18 cellular contexts compared by ENCODE assay signal in genomic region chr10:120732643-120733313, GRCh38.
DNase-seq lines count a peak whose midpoint lies in the region; ATAC-seq, FAIRE-seq and TF ChIP-seq lines count a peak whose summit lies in the region.
"Had no signal": no experiment of that assay in that cellular context is flagged by ENCODE, and none has a peak within 500 bp of the region (broad histone marks: within the 10 kb centered on the region; RNA-seq: fewer than 3 reads in every experiment).

No MANE protein-coding gene starts in this region.

- H3K4me1 Mint-ChIP-seq in activated CD4-positive, alpha-beta T cell treated with anti-CD3 and anti-CD28 coated beads for 36 hours: no peaks in the 10 kb centered on the region

- no peaks in the 10 kb centered on the region for H3K9me2 ChIP-seq in PC-3 (replicated peaks; ENCODE audit: low read length)

- H3K9me3 Mint-ChIP-seq in activated CD4-positive, alpha-beta T cell treated with anti-CD3 and anti-CD28 coated beads for 36 hours (ENCODE audit: low read depth): no peaks in the 10 kb centered on the region
- H3K9me3 Mint-ChIP-seq: natural killer cell had no signal

- POLR2A ChIA-PET in activated CD4-positive, alpha-beta T cell treated with anti-CD3 and anti-CD28 coated beads for 36 hours (lab: Charles Lee): no interaction called here
- POLR2A ChIA-PET in PC-3 (lab: Charles Lee; ENCODE audit: unreplicated experiment): no interaction called here

- dilution Hi-C loops in keratinocyte (cut with MboI; ENCODE audit: extremely low pct_ligation_motif_present, low sequenced_read_pairs): no loop called here

- CTCF ChIA-PET in activated CD4-positive, alpha-beta T cell treated with anti-CD3 and anti-CD28 coated beads for 36 hours (lab: Charles Lee): no interaction called here
- CTCF ChIA-PET in PC-3 (lab: Charles Lee): no interaction called here

- TF ChIP-seq CTCF in PC-3 (conservative IDR thresholded peaks at IDR 0.05; ENCODE audit: low read depth, low read length) (no peak), keratinocyte (optimal IDR thresholded peaks at IDR 0.05 in 1 of 3, IDR thresholded peaks at IDR 0.05 in 1 of 3, conservative IDR thresholded peaks at IDR 0.05 in 1 of 3; ENCODE audit: extremely low read depth in 1 of 3, insufficient read depth in 2 of 3, low read length in 3 of 3) (no peak)

- no peak overlapping the region for H3K4me3 Mint-ChIP-seq in activated CD4-positive, alpha-beta T cell treated with anti-CD3 and anti-CD28 coated beads for 36 hours
- H3K4me3 Mint-ChIP-seq: natural killer cell had no signal

- FAIRE-seq in keratinocyte (lab: Jason Lieb, UNC): peak; percentile 83
- FAIRE-seq: K562 had no signal

- H3K4me3 ChIP-seq in PC-3 (ENCODE audit: low read length): peak overlapping the region; percentile 74
- H3K4me3 ChIP-seq in keratinocyte (ENCODE audit: control insufficient read depth in 2 of 3, extremely low read depth in 1 of 3, insufficient read depth in 2 of 3, low read depth in 1 of 3, low read length in 3 of 3): peak overlapping the region; percentile 31 to 58 (median 40)
- H3K4me3 ChIP-seq: K562, SJCRH30, thoracic aorta had no signal

- H3K27ac ChIP-seq in PC-3 (ENCODE audit: low read length): peak overlapping the region; percentile 99
- H3K27ac ChIP-seq in keratinocyte (ENCODE audit: control insufficient read depth, insufficient read depth, low read length): peak overlapping the region; percentile 82
- H3K27ac ChIP-seq: SJCRH30, thoracic aorta had no signal

- intact Hi-C loops in activated CD4-positive, alpha-beta T cell treated with anti-CD3 and anti-CD28 coated beads for 36 hours (cut with DNase I, micrococcal nuclease): no loop called here
- intact Hi-C loops in PC-3 (cut with micrococcal nuclease): loop anchor here (1.0 to 5.0 kb wide), 3 partner anchors 100 to 126 kb away; no protein-coding TSS in a partner anchor

- H3K27ac Mint-ChIP-seq in activated CD4-positive, alpha-beta T cell treated with anti-CD3 and anti-CD28 coated beads for 36 hours: no peak overlapping the region
- H3K27ac Mint-ChIP-seq: natural killer cell had no signal

- H3K9me1 ChIP-seq in keratinocyte (ENCODE audit: control insufficient read depth, extremely low read depth, insufficient read depth, low read length): no peaks in the 10 kb centered on the region

- peak overlapping the region; percentile 75 for H2AFZ ChIP-seq in PC-3 (ENCODE audit: low read length)
- H2AFZ ChIP-seq in keratinocyte (ENCODE audit: control insufficient read depth, low read length): peak overlapping the region; percentile 74

- H3F3A ChIP-seq in PC-3 (ENCODE audit: low read length, unreplicated experiment): no peaks in the 10 kb centered on the region

- no peaks in the 10 kb centered on the region for H3K36me3 Mint-ChIP-seq in activated CD4-positive, alpha-beta T cell treated with anti-CD3 and anti-CD28 coated beads for 36 hours (ENCODE audit: low read depth)
- H3K36me3 Mint-ChIP-seq: natural killer cell had no signal

- H3K9me3 ChIP-seq in PC-3 (ENCODE audit: low read length) (no peaks in the 10 kb centered on the region), keratinocyte (ENCODE audit: control insufficient read depth, low read depth, low read length) (no peaks in the 10 kb centered on the region)
- H3K9me3 ChIP-seq: SJCRH30, thoracic aorta had no signal

- ATAC-seq in activated CD4-positive, alpha-beta T cell treated with anti-CD3 and anti-CD28 coated beads for 36 hours: no peak
- ATAC-seq in PC-3 (peak; percentile 68), GM18502 (IDR thresholded peaks at IDR 0.05; ENCODE audit: poor library complexity, unreplicated experiment) (no peak)
- ATAC-seq: K562, natural killer cell had no signal

- H3K36me3 ChIP-seq in PC-3 (ENCODE audit: low read depth, low read length): no peaks in the 10 kb centered on the region
- no peaks in the 10 kb centered on the region for H3K36me3 ChIP-seq in keratinocyte (ENCODE audit: control insufficient read depth in 2 of 2, extremely low read depth in 1 of 2, insufficient read depth in 2 of 2, low read length in 2 of 2)
- H3K36me3 ChIP-seq: SJCRH30, thoracic aorta had no signal

- DNase-seq in activated CD4-positive, alpha-beta T cell treated with anti-CD3 and anti-CD28 coated beads for 36 hours: peak; percentile 12
- DNase-seq in activated CD4-positive, alpha-beta T cell treated with anti-CD3 and anti-CD28 coated beads, Interleukin-2, amount 50 U/mL, for 1 hour: no peak
- DNase-seq in HT-29 (ENCODE audit: low spot score) (peak; percentile 10), PC-3 (peak; percentile 72), keratinocyte (ENCODE audit: low read depth, low spot score) (peak; percentile 35), NAMALWA (ENCODE audit: low spot score) (no peak), GOT3 (lab: John Stamatoyannopoulos, UW) (no peak)
- DNase-seq: activated effector memory CD4-positive, alpha-beta T cell treated with anti-CD3 and anti-CD28 coated beads, Interleukin-2, amount 50 U/mL, for 16 hours; GF-D8; natural killer cell; NCI-H187; NK-92 treated with Interleukin-12 subunit alpha and Interleukin-12 subunit beta, amount 100 ng/mL, for 24 hours; retina; stimulated activated CD4-positive, alpha-beta T cell treated with anti-CD3 and anti-CD28 coated beads, Interleukin-1b, Interleukin-23, amount 100 ng/mL, for 48 hours had no signal

- H3K27me3 Mint-ChIP-seq in activated CD4-positive, alpha-beta T cell treated with anti-CD3 and anti-CD28 coated beads for 36 hours: peaks cover 4% of the 10 kb centered on the region

- H3K4me1 ChIP-seq in PC-3 (ENCODE audit: insufficient read depth, low read length) (peaks cover 48% of the 10 kb centered on the region), keratinocyte (ENCODE audit: control insufficient read depth, extremely low read depth, insufficient read depth, low read length) (peaks cover 11% of the 10 kb centered on the region)
- H3K4me1 ChIP-seq: SJCRH30 had no signal

- no peaks in the 10 kb centered on the region for H3K27me3 ChIP-seq in PC-3 (ENCODE audit: low read length)
- no peaks in the 10 kb centered on the region for H3K27me3 ChIP-seq in keratinocyte (ENCODE audit: control insufficient read depth, extremely low read depth, insufficient read depth, low read length)
- H3K27me3 ChIP-seq: SJCRH30 had no signal

- H3K9ac ChIP-seq in PC-3 (ENCODE audit: low read length) (peak overlapping the region; percentile 81), keratinocyte (ENCODE audit: control insufficient read depth, extremely low read depth, insufficient read depth, low read length) (peak overlapping the region; percentile 32)

- H4K20me1 ChIP-seq in PC-3 (ENCODE audit: low read length) (no peaks in the 10 kb centered on the region), keratinocyte (ENCODE audit: control insufficient read depth, extremely low read depth, insufficient read depth, low read length) (no peaks in the 10 kb centered on the region)

- TSS peak; percentile 56 for BruUV-seq in PC-3 (replicated peaks; lab: Mats Ljungman, UMichigan)

- peaks cover 29% of the 10 kb centered on the region for H3K79me2 ChIP-seq in PC-3 (ENCODE audit: low read length)
- H3K79me2 ChIP-seq in keratinocyte (ENCODE audit: control insufficient read depth, insufficient read depth, low read length): no peaks in the 10 kb centered on the region

- peak overlapping the region; percentile 85 for H3K4me2 ChIP-seq in PC-3 (ENCODE audit: low read length)
- H3K4me2 ChIP-seq in keratinocyte (ENCODE audit: control insufficient read depth, extremely low read depth, insufficient read depth, low read depth, low read length): peak overlapping the region; percentile 74

Comparison
In these comparisons a context has a peak if more than half of its experiments do, and no peak if none do; other contexts are left out.
1. DNase-seq: peak in activated CD4-positive, alpha-beta T cell treated with anti-CD3 and anti-CD28 coated beads for 36 hours (single experiment), HT-29 (single experiment), PC-3 (single experiment) and keratinocyte (single experiment); none in activated CD4-positive, alpha-beta T cell treated with anti-CD3 and anti-CD28 coated beads, Interleukin-2, amount 50 U/mL, for 1 hour (single experiment), NAMALWA (single experiment) and GOT3 (single experiment).